ENCODE assay signal across 1 cellular context in genomic region chr15:59687831-59688230, GRCh38.
TF ChIP-seq lines count a peak whose summit lies in the region.

No MANE protein-coding gene starts in this region.

TF ChIP-seq in IMR-90, 13 proteins besides CTCF, POLR2A, EP300 and RAD21 (continued from another document):
- TF ChIP-seq USF2 (IDR thresholded peaks at IDR 0.05; ENCODE audit: low read depth, low read length) = no peak
- TF ChIP-seq SMC3 (IDR thresholded peaks at IDR 0.05; ENCODE audit: low read depth, low read length) = no peak
- no peak for TF ChIP-seq MAFK (IDR thresholded peaks at IDR 0.05; ENCODE audit: low read depth, low read length)
- TF ChIP-seq FOS (IDR thresholded peaks at IDR 0.05; ENCODE audit: low read depth, low read length) = no peak
- TF ChIP-seq MXI1 (IDR thresholded peaks at IDR 0.05; ENCODE audit: borderline replicate concordance, low read depth, low read length) = no peak
- no peak for TF ChIP-seq NFE2L2 (IDR thresholded peaks at IDR 0.05; ENCODE audit: low read depth, low read length)
- no peak for TF ChIP-seq RCOR1 (IDR thresholded peaks at IDR 0.05; ENCODE audit: insufficient replicate concordance, low read length)
- TF ChIP-seq BHLHE40 (IDR thresholded peaks at IDR 0.05; ENCODE audit: low read depth, low read length) = no peak
- no peak for TF ChIP-seq MAZ (IDR thresholded peaks at IDR 0.05; ENCODE audit: borderline replicate concordance, low read depth, low read length)
- TF ChIP-seq CHD1 (IDR thresholded peaks at IDR 0.05; ENCODE audit: low read depth, low read length) = no peak
